In genomic region chr19:18771328-18772242, GRCh38 we compare ENCODE assay signal across 13 cellular contexts. TPM values are rescaled to one million over a fixed set of nuclear protein-coding genes. Genes with fewer than 3 reads are reported as not detected.
DNase-seq lines count a peak whose midpoint lies in the region; ATAC-seq and TF ChIP-seq lines count a peak whose summit lies in the region.
"Had no signal": no experiment of that assay in that cellular context is flagged by ENCODE, and none has a peak within 500 bp of the region (broad histone marks: within the 10 kb centered on the region; RNA-seq: fewer than 3 reads in every experiment).

No MANE protein-coding gene starts in this region.

- TF ChIP-seq CTCF in AG10803 (conservative IDR thresholded peaks at IDR 0.05; ENCODE audit: low read length) (peak; percentile 20; the same call in 1 of the 2 replicates), GM12872 (IDR thresholded peaks at IDR 0.05; ENCODE audit: insufficient read depth, low read depth, low read length) (peak; percentile 58), PC-9 (conservative IDR thresholded peaks at IDR 0.05) (peak; percentile 31; the same call in 1 of the 2 replicates), fibroblast of villous mesenchyme (IDR thresholded peaks at IDR 0.05; ENCODE audit: insufficient read depth, low read depth, low read length) (peak; percentile 21)

- no peaks in the 10 kb centered on the region for H3F3A ChIP-seq in PC-9 (ENCODE audit: insufficient read depth, low read depth)

- H3K4me1 ChIP-seq in PC-9 (replicated peaks; ENCODE audit: insufficient read depth): peaks cover 8% of the 10 kb centered on the region

- DNase-seq in AG10803 (ENCODE audit: low read depth): no peak
- DNase-seq in PC-9: no peak
- DNase-seq in fibroblast of villous mesenchyme (ENCODE audit: low read depth): no peak
- DNase-seq in retina: no peak
- no peak for DNase-seq in NCI-H1417 treated with DMSO at 0.1 percent for 48 hours (lab: John Stamatoyannopoulos, UW)
- DNase-seq: activated CD4-positive, alpha-beta T cell treated with anti-CD3 and anti-CD28 coated beads, Interleukin-2, amount 10 ng/mL, durations not matched to agents 24 days and 14 days; anterior cingulate cortex; small intestine; stimulated activated naive CD4-positive, alpha-beta T cell had no signal

- POLR2A ChIA-PET in PC-9 (lab: Charles Lee; ENCODE audit: unreplicated experiment): interaction anchor here (0.6 kb wide), 1 partner anchor 62 kb away, joined by 9 read pairs; no protein-coding TSS in a partner anchor

- no peaks in the 10 kb centered on the region for H3K36me3 ChIP-seq in PC-9 (ENCODE audit: low read depth)

- H3K27me3 ChIP-seq in PC-9 (ENCODE audit: insufficient read depth, low read depth): no peaks in the 10 kb centered on the region

- no peaks in the 10 kb centered on the region for H3K9me2 ChIP-seq in PC-9 (ENCODE audit: insufficient read depth)

- no peak overlapping the region for H3K4me2 ChIP-seq in PC-9

- no peak for ATAC-seq in GM21576 (IDR thresholded peaks at IDR 0.05; ENCODE audit: unreplicated experiment)
- ATAC-seq in GM21515 (IDR thresholded peaks at IDR 0.05; ENCODE audit: unreplicated experiment): no peak

- H4K20me1 ChIP-seq in PC-9 (ENCODE audit: insufficient read depth): no peaks in the 10 kb centered on the region

- no TSS peak for BruUV-seq in PC-9 (replicated peaks; lab: Mats Ljungman, UMichigan)

- no peak overlapping the region for H2AFZ ChIP-seq in PC-9

- CTCF ChIA-PET in PC-9 (lab: Charles Lee): no interaction called here

- H3K27ac ChIP-seq in PC-9: no peak overlapping the region

- no peaks in the 10 kb centered on the region for H3K79me2 ChIP-seq in PC-9 (ENCODE audit: low read depth)

- H3K4me3 ChIP-seq in AG10803 (ENCODE audit: low read length) (no peak overlapping the region), PC-9 (no peak overlapping the region), fibroblast of villous mesenchyme (ENCODE audit: low read depth, low read length) (no peak overlapping the region)

- no peaks in the 10 kb centered on the region for H3K9me3 ChIP-seq in PC-9 (ENCODE audit: insufficient read depth, low read depth)

- intact Hi-C loops in PC-9 (cut with micrococcal nuclease; ENCODE audit: unreplicated experiment): no loop called here

RNA-seq across cellular contexts. Expression of gene COMP, which starts 19.5 kb away (rescaled TPM):
- total RNA-seq in PC-9 (2021) (not detected in 2 replicates), fibroblast of villous mesenchyme (under 0.01 TPM in 1 of 2 replicates, not detected in the other)
- total RNA-seq: activated CD4-positive, alpha-beta T cell treated with anti-CD3 and anti-CD28 coated beads, Interleukin-2, amount 10 ng/mL, durations not matched to agents 24 days and 14 days; mononuclear cell had no signal
